Comparison of ENCODE assay signal across 9 cellular contexts in the genomic region with DNA sequence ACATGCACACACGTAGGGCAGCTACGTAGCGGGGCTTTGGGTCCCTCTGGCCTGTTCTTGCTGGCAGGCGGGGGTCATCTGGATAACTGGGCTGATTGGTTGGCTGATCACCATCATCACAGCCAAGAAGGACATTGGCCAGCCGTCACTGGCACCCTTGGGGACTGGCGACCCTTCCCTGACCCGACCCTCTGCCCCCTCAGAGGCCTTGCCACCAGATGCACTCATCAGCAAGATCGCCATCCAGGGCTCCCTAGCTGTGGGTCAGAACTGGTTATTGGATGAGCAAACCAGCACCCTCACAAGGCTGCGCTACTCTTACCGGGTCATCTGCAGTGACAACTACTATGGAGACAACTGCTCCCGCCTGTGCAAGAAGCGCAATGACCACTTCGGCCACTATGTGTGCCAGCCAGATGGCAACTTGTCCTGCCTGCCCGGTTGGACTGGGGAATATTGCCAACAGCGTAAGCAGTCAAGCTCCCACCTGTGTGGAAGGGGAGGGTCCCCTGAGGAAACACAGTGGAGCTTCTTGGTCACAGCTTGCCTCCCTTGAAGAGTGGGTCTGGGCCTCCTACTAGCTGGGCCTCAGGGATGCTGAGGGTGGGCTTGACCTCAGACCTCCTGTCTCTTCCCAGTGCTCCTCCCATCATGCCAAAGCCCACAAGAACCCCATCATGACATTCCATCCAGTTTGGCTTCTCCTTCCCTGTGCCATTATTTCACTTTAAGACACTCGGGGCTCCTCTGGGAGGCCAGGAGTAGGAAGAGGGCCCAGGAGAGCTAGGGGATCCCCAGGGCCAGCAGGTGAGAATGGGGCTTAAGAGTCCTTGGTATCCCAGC. TPM values are rescaled to one million over a fixed set of nuclear protein-coding genes. Genes with fewer than 3 reads are reported as not detected.
A peak's percentile ranks its signal among the peaks of the same experiment; 100 is the strongest.
DNase-seq lines count a peak whose midpoint lies in the region; ATAC-seq and TF ChIP-seq lines count a peak whose summit lies in the region.
"Had no signal": no experiment of that assay in that cellular context is flagged by ENCODE, and none has a peak within 500 bp of the region (broad histone marks: within the 10 kb centered on the region; RNA-seq: fewer than 3 reads in every experiment).

No MANE protein-coding gene starts in this region.

- H3K9me3 Mint-ChIP-seq in activated T-cell treated with anti-CD3 and anti-CD28 coated beads, Interleukin-2, amount 50 U/mL, for 4 hours = no peaks in the 10 kb centered on the region

- whole genome bisulfite sequencing in mesenchymal stem cell = 88% methylated on average over 16 of the region's 16 CpGs

- H3K14ac ChIP-seq in mesenchymal stem cell (ENCODE audit: low read length in 2 of 2) = no peak overlapping the region

- H3K4me3 ChIP-seq in breast epithelium (peak overlapping the region; percentile 46 to 60 (median 57)), mesenchymal stem cell (ENCODE audit: insufficient read depth in 1 of 2, low read depth in 1 of 2, low read length in 2 of 2) (no peak overlapping the region), thoracic aorta (peak overlapping the region; percentile 72)

- peaks cover 55% of the 10 kb centered on the region for H3K27me3 Mint-ChIP-seq in activated T-cell treated with anti-CD3 and anti-CD28 coated beads, Interleukin-2, amount 50 U/mL, for 4 hours (ENCODE audit: low read depth)

- peak overlapping the region; percentile 45 for H4K8ac ChIP-seq in mesenchymal stem cell (ENCODE audit: low read length)

- H3K79me1 ChIP-seq in mesenchymal stem cell (replicated peaks; ENCODE audit: low read length, poor library complexity, severe bottlenecking) = no peaks in the 10 kb centered on the region

- intact Hi-C loops in breast epithelium (cut with DNase I; ENCODE audit: low total_unique reads) = no loop called here

- TF ChIP-seq CTCF in breast epithelium (IDR thresholded peaks at IDR 0.05) (no peak), thoracic aorta (IDR thresholded peaks at IDR 0.05) (no peak)

- no peak overlapping the region for H2BK12ac ChIP-seq in mesenchymal stem cell (ENCODE audit: low read length in 2 of 2)

- H3K4ac ChIP-seq in mesenchymal stem cell (ENCODE audit: low read depth in 1 of 2, low read length in 2 of 2) = no peak overlapping the region

- H2BK15ac ChIP-seq in mesenchymal stem cell (ENCODE audit: low read depth, poor library complexity, severe bottlenecking) = no peak overlapping the region

- no peaks in the 10 kb centered on the region for H3K9me3 ChIP-seq in breast epithelium
- no peaks in the 10 kb centered on the region for H3K9me3 ChIP-seq in mesenchymal stem cell (ENCODE audit: control insufficient read depth, low read length)
- no peaks in the 10 kb centered on the region for H3K9me3 ChIP-seq in thoracic aorta
- H3K9me3 ChIP-seq: testis had no signal

- no peaks in the 10 kb centered on the region for H3K36me3 ChIP-seq in breast epithelium
- peaks cover 0 to 4% of the 10 kb centered on the region in 2 experiments for H3K36me3 ChIP-seq in mesenchymal stem cell (ENCODE audit: control insufficient read depth in 1 of 2, insufficient read depth in 2 of 2, low read depth in 1 of 2, low read length in 2 of 2)
- H3K36me3 ChIP-seq in thoracic aorta = no peaks in the 10 kb centered on the region

- no peak overlapping the region for H2AK5ac ChIP-seq in mesenchymal stem cell (ENCODE audit: low read length, severe bottlenecking)

- peak overlapping the region; percentile 24 for H3K4me3 Mint-ChIP-seq in activated T-cell treated with anti-CD3 and anti-CD28 coated beads, Interleukin-2, amount 50 U/mL, for 4 hours

- no peak overlapping the region for H3K18ac ChIP-seq in mesenchymal stem cell (ENCODE audit: low read depth in 1 of 2, low read length in 2 of 2)

- ATAC-seq in activated T-cell treated with anti-CD3 and anti-CD28 coated beads, Interleukin-2, amount 50 U/mL, for 4 hours = no peak
- ATAC-seq in thoracic aorta (ENCODE audit: insufficient number of reproducible peaks, low FRiP score, low read depth) = no peak

- H3K36me3 Mint-ChIP-seq in activated T-cell treated with anti-CD3 and anti-CD28 coated beads, Interleukin-2, amount 50 U/mL, for 4 hours (ENCODE audit: insufficient read depth) = no peaks in the 10 kb centered on the region

- H3K4me2 ChIP-seq in mesenchymal stem cell (ENCODE audit: low read length, poor library complexity, severe bottlenecking) = no peak overlapping the region

- H4K91ac ChIP-seq in mesenchymal stem cell (ENCODE audit: low read length) = no peak overlapping the region

- H3K9ac ChIP-seq in mesenchymal stem cell (ENCODE audit: low read length) = no peak overlapping the region

- H2AFZ ChIP-seq in mesenchymal stem cell (ENCODE audit: low read depth, low read length) = no peak overlapping the region

- no peak overlapping the region for H3K23ac ChIP-seq in mesenchymal stem cell (ENCODE audit: low read length in 2 of 2)

- H3K27ac ChIP-seq in breast epithelium = peak overlapping the region in 1 of 2 donors; percentile 52
- H3K27ac ChIP-seq in mesenchymal stem cell (ENCODE audit: low read length, poor library complexity, severe bottlenecking) = no peak overlapping the region
- no peak overlapping the region for H3K27ac ChIP-seq in thoracic aorta
- H3K27ac ChIP-seq: testis had no signal

- no peak for TF ChIP-seq POLR2A in breast epithelium (IDR thresholded peaks at IDR 0.05)

- DNase-seq in activated T-cell treated with anti-CD3 and anti-CD28 coated beads, Interleukin-2, amount 50 U/mL, for 4 hours = no peak
- DNase-seq in activated T-cell treated with anti-CD3 and anti-CD28 coated beads, Interleukin-2, amount 50 U/mL, for 1 hour = no peak
- DNase-seq in breast epithelium (ENCODE audit: low spot score in 2 of 2) = no peak
- DNase-seq in mesenchymal stem cell = no peak
- no peak for DNase-seq in thoracic aorta (ENCODE audit: low spot score)
- DNase-seq in NCI-H2081 treated with DMSO at 0.1 percent for 48 hours (lab: John Stamatoyannopoulos, UW) = no peak
- DNase-seq in nucleus accumbens (lab: John Stamatoyannopoulos, UW) = no peak
- DNase-seq in mucosa of gallbladder (ENCODE audit: low spot score) = no peak
- DNase-seq: testis had no signal

- no peak overlapping the region for H2BK5ac ChIP-seq in mesenchymal stem cell (ENCODE audit: low read depth, low read length, poor library complexity, severe bottlenecking)

- H2BK120ac ChIP-seq in mesenchymal stem cell (ENCODE audit: low read depth, low read length) = no peak overlapping the region

- peaks cover 37% of the 10 kb centered on the region for H3K4me1 Mint-ChIP-seq in activated T-cell treated with anti-CD3 and anti-CD28 coated beads, Interleukin-2, amount 50 U/mL, for 4 hours (ENCODE audit: low read depth)

- peaks cover 10 to 27% of the 10 kb centered on the region in 2 donors for H3K4me1 ChIP-seq in breast epithelium
- H3K4me1 ChIP-seq in mesenchymal stem cell (ENCODE audit: control insufficient read depth, insufficient read depth, low read depth, low read length) = peaks cover 49% of the 10 kb centered on the region
- peaks cover 36 to 49% of the 10 kb centered on the region in 2 donors for H3K4me1 ChIP-seq in thoracic aorta (ENCODE audit: control insufficient read depth in 1 of 2, low read depth in 2 of 2)

- H3K27me3 ChIP-seq in breast epithelium (peaks cover 6 to 55% of the 10 kb centered on the region in 2 donors), mesenchymal stem cell (ENCODE audit: control insufficient read depth in 1 of 2, insufficient read depth in 1 of 2, low read length in 2 of 2) (peaks cover 57 to 89% of the 10 kb centered on the region in 2 experiments), thoracic aorta (replicated peaks; ENCODE audit: insufficient read depth) (peaks cover 13% of the 10 kb centered on the region)
- H3K27me3 ChIP-seq: testis had no signal

RNA-seq across cellular contexts. Expression of gene DLL4, which starts 2.4 kb away (rescaled TPM):
- total RNA-seq in activated T-cell treated with anti-CD3 and anti-CD28 coated beads, Interleukin-2, amount 50 U/mL, for 4 hours = under 1 TPM; 0.05 to 0.38 (median 0.37) TPM
- total RNA-seq in breast epithelium (10 to 100 TPM in 1 of 3 donors, 1 to 10 TPM in 2; 3.5 to 10.5 (median 5.0) TPM), thoracic aorta (10 to 100 TPM in 1 of 2 donors, 1 to 10 TPM in 1; 6.2 to 13.0 TPM), mucosa of gallbladder (7.2 TPM)
- 25.3 TPM for polyA plus RNA-seq in mesenchymal stem cell (2013, experiment 1 of 2)
- polyA plus RNA-seq in mesenchymal stem cell (2013, experiment 2 of 2) = 25.3 TPM

RNA-seq across cellular contexts. Expression of gene CHAC1, which starts 21.8 kb away (rescaled TPM):
- 10 to 100 TPM; 12.0 to 31.3 (median 20.8) TPM for total RNA-seq in activated T-cell treated with anti-CD3 and anti-CD28 coated beads, Interleukin-2, amount 50 U/mL, for 4 hours
- total RNA-seq in breast epithelium (10 to 100 TPM in 1 of 3 donors, 1 to 10 TPM in 1, under 1 TPM in 1; 0.32 to 11.9 (median 2.9) TPM), thoracic aorta (1 to 10 TPM; 3.9 to 7.3 TPM), mucosa of gallbladder (2.8 TPM)
- 88.1 TPM for polyA plus RNA-seq in mesenchymal stem cell (2013, experiment 1 of 2)
- polyA plus RNA-seq in mesenchymal stem cell (2013, experiment 2 of 2) = 81.3 TPM

RNA-seq across cellular contexts. Expression of gene VPS18, which starts 37.3 kb away (rescaled TPM):
- 10 to 100 TPM; 15.9 to 16.7 (median 16.4) TPM for total RNA-seq in activated T-cell treated with anti-CD3 and anti-CD28 coated beads, Interleukin-2, amount 50 U/mL, for 4 hours
- total RNA-seq in breast epithelium (10 to 100 TPM; 23.2 to 25.0 (median 23.9) TPM), thoracic aorta (10 to 100 TPM; 26.0 to 37.9 TPM), mucosa of gallbladder (42.2 TPM)
- polyA plus RNA-seq in mesenchymal stem cell (2013, experiment 1 of 2) = 30.6 TPM
- 29.8 TPM for polyA plus RNA-seq in mesenchymal stem cell (2013, experiment 2 of 2)

RNA-seq across cellular contexts. Expression of gene RHOV, which starts 57.5 kb away (rescaled TPM):
- total RNA-seq in activated T-cell treated with anti-CD3 and anti-CD28 coated beads, Interleukin-2, amount 50 U/mL, for 4 hours = under 1 TPM; 0.35 to 0.53 (median 0.49) TPM
- total RNA-seq in breast epithelium = 10 to 100 TPM in 1 of 3 donors, 1 to 10 TPM in 1, not detected in 1; 8.5 to 12.1 TPM
- polyA plus RNA-seq in mesenchymal stem cell (2013, experiment 1 of 2) = 0.06 TPM
- 0.04 TPM for polyA plus RNA-seq in mesenchymal stem cell (2013, experiment 2 of 2)
- not detected for total RNA-seq in thoracic aorta
- total RNA-seq in mucosa of gallbladder = 0.63 TPM

Comparison
In these comparisons a context has a peak if more than half of its experiments do, and no peak if none do; other contexts are left out.
1. H3K4me3 ChIP-seq: peak in breast epithelium (3 of 3) and thoracic aorta (single experiment); none in mesenchymal stem cell (0 of 2).